ENCODE assay signal across 23 cellular contexts in the genomic region with DNA sequence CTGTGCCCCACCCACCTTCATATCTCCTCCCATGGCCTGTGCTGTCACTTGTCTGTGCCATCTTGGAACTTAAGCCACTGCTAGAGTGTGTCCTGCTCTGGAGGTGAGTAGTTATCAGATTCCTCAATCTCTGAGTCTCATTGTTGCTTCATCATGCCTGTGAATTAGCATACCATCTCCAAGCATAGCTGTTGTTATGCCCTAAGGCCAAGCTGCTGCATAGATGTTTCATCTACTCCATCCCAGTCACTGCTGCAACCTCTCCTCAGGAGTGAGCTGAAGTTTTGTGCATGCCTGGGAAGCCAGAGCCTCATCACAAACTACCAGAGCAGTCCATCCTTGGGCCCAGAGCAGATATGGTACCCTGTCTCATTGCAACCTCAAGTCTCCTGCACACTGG.
A peak's percentile ranks its signal among the peaks of the same experiment; 100 is the strongest.
DNase-seq lines count a peak whose midpoint lies in the region; ATAC-seq, FAIRE-seq and TF ChIP-seq lines count a peak whose summit lies in the region.
"Had no signal": no experiment of that assay in that cellular context is flagged by ENCODE, and none has a peak within 500 bp of the region (broad histone marks: within the 10 kb centered on the region; RNA-seq: fewer than 3 reads in every experiment).

No MANE protein-coding gene starts in this region.

- BruUV-seq in MCF 10A (replicated peaks; lab: Mats Ljungman, UMichigan), result no TSS peak

- no peaks in the 10 kb centered on the region; the same call in 1 of the 2 replicates for H3K23me2 ChIP-seq in H1 (ENCODE audit: low read depth, low read length)

- TF ChIP-seq POLR2A in breast epithelium (IDR thresholded peaks at IDR 0.05) (no peak), H1 (IDR thresholded peaks at IDR 0.05; ENCODE audit: control extremely low read depth in 1 of 2, low read depth in 2 of 2, low read length in 2 of 2) (no peak)

- H3K4me1 ChIP-seq in breast epithelium, result no peaks in the 10 kb centered on the region
- H3K4me1 ChIP-seq in H1 (replicated peaks in 1 of 4; ENCODE audit: control insufficient read depth in 3 of 4, insufficient read depth in 4 of 4, low read length in 3 of 4), result no peaks in the 10 kb centered on the region
- H3K4me1 ChIP-seq in upper lobe of right lung, result no peaks in the 10 kb centered on the region
- H3K4me1 ChIP-seq: BLaER1, Caco-2 had no signal

- H3K56ac ChIP-seq in H1 (replicated peaks; ENCODE audit: insufficient read length, low read depth, low read length), result no peak overlapping the region

- H3K4me3 ChIP-seq in breast epithelium, result no peak overlapping the region
- no peak overlapping the region for H3K4me3 ChIP-seq in H1 (ENCODE audit: extremely low read depth in 1 of 4, insufficient read depth in 2 of 4, low read depth in 3 of 4, low read length in 4 of 4)
- no peak overlapping the region for H3K4me3 ChIP-seq in upper lobe of right lung
- H3K4me3 ChIP-seq: BLaER1, GM12878, GM23338 had no signal

- no peak overlapping the region for H3K4ac ChIP-seq in H1 (replicated peaks; ENCODE audit: insufficient read length, low read depth, low read length)

- H4K5ac ChIP-seq in H1 (ENCODE audit: insufficient read length, low read depth, low read length), result no peak overlapping the region

- ATAC-seq in upper lobe of right lung (peak; percentile 20), HG02885 (IDR thresholded peaks at IDR 0.05; ENCODE audit: poor library complexity, unreplicated experiment) (no peak), HG02884 (IDR thresholded peaks at IDR 0.05; ENCODE audit: unreplicated experiment) (no peak)
- ATAC-seq: CD8-positive, alpha-beta T cell; GM12878; GM23338 had no signal

- no peaks in the 10 kb centered on the region for H3K79me1 ChIP-seq in H1 (ENCODE audit: low read depth, low read length)

- no peak overlapping the region for H4K8ac ChIP-seq in H1 (ENCODE audit: extremely low read depth, insufficient read depth, low read length)

- no peak overlapping the region for H3K23ac ChIP-seq in H1 (ENCODE audit: insufficient read length)

- intact Hi-C loops in MCF 10A (cut with micrococcal nuclease) (no loop called here), breast epithelium (cut with DNase I; ENCODE audit: low total_unique reads) (no loop called here), upper lobe of right lung (cut with DNase I) (no loop called here)

- H3K14ac ChIP-seq in H1 (ENCODE audit: insufficient read length), result no peak overlapping the region

- H3K4me1 Mint-ChIP-seq in MCF 10A (ENCODE audit: insufficient read depth, unreplicated experiment), result no peaks in the 10 kb centered on the region
- H3K4me1 Mint-ChIP-seq: B cell; CD4-positive, CD25-positive, alpha-beta regulatory T cell; GM23338 had no signal

- H3K27me3 Mint-ChIP-seq in MCF 10A (ENCODE audit: insufficient read depth, unreplicated experiment), result no peaks in the 10 kb centered on the region
- H3K27me3 Mint-ChIP-seq: B cell; CD4-positive, CD25-positive, alpha-beta regulatory T cell had no signal

- peak overlapping the region; percentile 50; the same call in 1 of the 2 replicates for H2AFZ ChIP-seq in H1 (ENCODE audit: low read length)
- H2AFZ ChIP-seq: GM23338 had no signal

- no peak overlapping the region for H3K27ac Mint-ChIP-seq in MCF 10A (ENCODE audit: low read depth, unreplicated experiment)
- H3K27ac Mint-ChIP-seq: B cell; CD4-positive, CD25-positive, alpha-beta regulatory T cell; CD8-positive, alpha-beta T cell; GM23338 had no signal

- TF ChIP-seq RAD21 in H1 (IDR thresholded peaks at IDR 0.05 in 1 of 2, conservative IDR thresholded peaks at IDR 0.05 in 1 of 2; ENCODE audit: low read depth in 2 of 2, low read length in 2 of 2), result no peak

- no peaks in the 10 kb centered on the region for H3K9me3 Mint-ChIP-seq in MCF 10A (ENCODE audit: unreplicated experiment)
- H3K9me3 Mint-ChIP-seq: CD8-positive, alpha-beta T cell; GM23338 had no signal

- H2AK5ac ChIP-seq in H1 (ENCODE audit: low read depth, low read length), result no peak overlapping the region

- no peak overlapping the region for H2BK15ac ChIP-seq in H1 (ENCODE audit: low read length)

- no peak overlapping the region for H4K91ac ChIP-seq in H1 (replicated peaks; ENCODE audit: insufficient read length, low read length)

- no peaks in the 10 kb centered on the region for H4K20me1 ChIP-seq in H1 (replicated peaks in 1 of 2; ENCODE audit: control insufficient read depth in 1 of 2, insufficient read depth in 2 of 2, low read length in 2 of 2)
- H4K20me1 ChIP-seq: BLaER1 had no signal

- no peak overlapping the region for H3K4me3 Mint-ChIP-seq in MCF 10A (ENCODE audit: unreplicated experiment)
- H3K4me3 Mint-ChIP-seq: B cell; CD4-positive, CD25-positive, alpha-beta regulatory T cell; CD8-positive, alpha-beta T cell; GM23338 had no signal

- no peak overlapping the region for H2BK120ac ChIP-seq in H1 (replicated peaks; ENCODE audit: low read depth, low read length)

- H2BK12ac ChIP-seq in H1 (ENCODE audit: low read depth, low read length), result no peak overlapping the region

- H3K27ac ChIP-seq in breast epithelium (no peak overlapping the region), H1 (ENCODE audit: low read depth, low read length) (no peak overlapping the region), upper lobe of right lung (no peak overlapping the region)
- H3K27ac ChIP-seq: 22Rv1, BLaER1, C4-2B had no signal

- no peak overlapping the region for H3K4me2 ChIP-seq in H1 (ENCODE audit: insufficient read depth in 1 of 2, low read depth in 2 of 2, low read length in 2 of 2)
- H3K4me2 ChIP-seq: BLaER1, GM23338 had no signal

- H3K36me3 Mint-ChIP-seq in MCF 10A (ENCODE audit: insufficient read depth, unreplicated experiment), result no peaks in the 10 kb centered on the region
- H3K36me3 Mint-ChIP-seq: CD4-positive, CD25-positive, alpha-beta regulatory T cell; CD8-positive, alpha-beta T cell had no signal

- no peaks in the 10 kb centered on the region for H3K36me3 ChIP-seq in breast epithelium
- no peaks in the 10 kb centered on the region for H3K36me3 ChIP-seq in H1 (ENCODE audit: control insufficient read depth in 2 of 4, insufficient read depth in 4 of 4, low read length in 3 of 4)
- H3K36me3 ChIP-seq in upper lobe of right lung, result no peaks in the 10 kb centered on the region
- H3K36me3 ChIP-seq: BLaER1 had no signal

- TF ChIP-seq CTCF in MCF 10A (IDR thresholded peaks at IDR 0.05; ENCODE audit: unreplicated experiment), result no peak
- TF ChIP-seq CTCF in breast epithelium (IDR thresholded peaks at IDR 0.05), result no peak
- no peak for TF ChIP-seq CTCF in H1 (IDR thresholded peaks at IDR 0.05; ENCODE audit: control extremely low read depth in 1 of 3, insufficient read depth in 1 of 3, low read depth in 1 of 3, low read length in 3 of 3)
- TF ChIP-seq CTCF in upper lobe of right lung (IDR thresholded peaks at IDR 0.05), result no peak

- no peak overlapping the region for H2BK20ac ChIP-seq in H1 (ENCODE audit: low read length)

- POLR2A ChIA-PET in MCF 10A (lab: Yijun Ruan, JAX) (no interaction called here), H1 (lab: Charles Lee; ENCODE audit: partially characterized antibody) (no interaction called here)

- no peak overlapping the region for H3K18ac ChIP-seq in H1 (ENCODE audit: extremely low read depth, low read length)

- H2BK5ac ChIP-seq in H1 (ENCODE audit: low read depth, low read length), result no peak overlapping the region

- CTCF ChIA-PET in MCF 10A (lab: Yijun Ruan, JAX) (no interaction called here), H1 (lab: Charles Lee; ENCODE audit: partially characterized antibody) (interaction anchor here (0.9 kb wide), 1 partner anchor 74 kb away, joined by 4 read pairs; no protein-coding TSS in a partner anchor)

- no peaks in the 10 kb centered on the region for H3K79me2 ChIP-seq in H1 (ENCODE audit: control insufficient read depth in 1 of 2, insufficient read depth in 2 of 2, low read length in 2 of 2)

- FAIRE-seq in H1 (lab: Jason Lieb, UNC), result no peak
- FAIRE-seq: A204.1, GM12878 had no signal

- H3K9ac ChIP-seq in H1 (replicated peaks in 1 of 4; ENCODE audit: extremely low read depth in 1 of 4, low read depth in 3 of 4, low read length in 3 of 4), result no peak overlapping the region
- H3K9ac ChIP-seq: BLaER1 had no signal

- TF ChIP-seq EP300 in H1 (IDR thresholded peaks at IDR 0.05; ENCODE audit: borderline replicate concordance in 1 of 2, low read depth in 2 of 2, low read length in 2 of 2), result no peak

- DNase-seq in MCF 10A (ENCODE audit: unreplicated experiment) (peak; percentile 9), breast epithelium (ENCODE audit: low spot score in 2 of 2) (no peak), H1 (ENCODE audit: low read depth in 1 of 2, low spot score in 2 of 2) (no peak), islet precursor cell (peak; percentile 81), upper lobe of right lung (no peak), NCI-H446 (lab: John Stamatoyannopoulos, UW) (no peak)
- DNase-seq: CD4-positive, CD25-positive, alpha-beta regulatory T cell; CD8-positive, alpha-beta T cell; DMS153; DND-41; GDM1; H7; HCEC 1CT had no signal

- H3K27me3 ChIP-seq in breast epithelium, result no peaks in the 10 kb centered on the region
- no peaks in the 10 kb centered on the region for H3K27me3 ChIP-seq in H1 (replicated peaks in 1 of 4; ENCODE audit: control insufficient read depth in 3 of 4, extremely low read depth in 1 of 4, insufficient read depth in 3 of 4, low read length in 3 of 4)
- H3K27me3 ChIP-seq in upper lobe of right lung, result no peaks in the 10 kb centered on the region
- H3K27me3 ChIP-seq: BLaER1 had no signal

- H3K9me3 ChIP-seq in breast epithelium, result no peaks in the 10 kb centered on the region
- H3K9me3 ChIP-seq in H1 (ENCODE audit: insufficient read depth in 2 of 2, low read depth in 1 of 2, low read length in 1 of 2), result no peaks in the 10 kb centered on the region
- H3K9me3 ChIP-seq in upper lobe of right lung, result no peaks in the 10 kb centered on the region
- H3K9me3 ChIP-seq: BLaER1, Caco-2 had no signal

TF ChIP-seq in H1, 55 proteins besides CTCF, POLR2A, EP300 and RAD21 (continues in another document):
- no peak for TF ChIP-seq EGR1 (IDR thresholded peaks at IDR 0.05; ENCODE audit: borderline replicate concordance, low read depth, low read length)
- TF ChIP-seq CBX8 (IDR thresholded peaks at IDR 0.05; ENCODE audit: borderline replicate concordance, low read depth, low read length), result no peak
- TF ChIP-seq CTBP2 (IDR thresholded peaks at IDR 0.05; ENCODE audit: borderline replicate concordance, insufficient read depth, insufficient read length, low read length), result no peak
- no peak for TF ChIP-seq ASH2L (IDR thresholded peaks at IDR 0.05; ENCODE audit: low read length)
- TF ChIP-seq NANOG (IDR thresholded peaks at IDR 0.05; ENCODE audit: insufficient read depth, low read depth, low read length, poor library complexity, severe bottlenecking), result no peak
- TF ChIP-seq HDAC2 (IDR thresholded peaks at IDR 0.05; ENCODE audit: borderline replicate concordance in 1 of 2, low read depth in 2 of 2, low read length in 2 of 2), result no peak
- TF ChIP-seq CREB1 (IDR thresholded peaks at IDR 0.05), result no peak
- no peak for TF ChIP-seq PHF8 (conservative IDR thresholded peaks at IDR 0.05; ENCODE audit: low read depth, low read length)

Comparison
In these comparisons a context has a peak if more than half of its experiments do, and no peak if none do; other contexts are left out.
1. DNase-seq: peak in MCF 10A (single experiment) and islet precursor cell (single experiment); none in breast epithelium (0 of 2), H1 (0 of 2), upper lobe of right lung (single experiment) and NCI-H446 (0 of 2).